In genomic region chr7:132742152-132742551, GRCh38 we compare ENCODE assay signal across 1 cellular context.
TF ChIP-seq lines count a peak whose summit lies in the region.

No MANE protein-coding gene starts in this region.

TF ChIP-seq in HepG2, 621 proteins besides CTCF, POLR2A, EP300 and RAD21 (continued from another document):
- TF ChIP-seq, protein P1, sequence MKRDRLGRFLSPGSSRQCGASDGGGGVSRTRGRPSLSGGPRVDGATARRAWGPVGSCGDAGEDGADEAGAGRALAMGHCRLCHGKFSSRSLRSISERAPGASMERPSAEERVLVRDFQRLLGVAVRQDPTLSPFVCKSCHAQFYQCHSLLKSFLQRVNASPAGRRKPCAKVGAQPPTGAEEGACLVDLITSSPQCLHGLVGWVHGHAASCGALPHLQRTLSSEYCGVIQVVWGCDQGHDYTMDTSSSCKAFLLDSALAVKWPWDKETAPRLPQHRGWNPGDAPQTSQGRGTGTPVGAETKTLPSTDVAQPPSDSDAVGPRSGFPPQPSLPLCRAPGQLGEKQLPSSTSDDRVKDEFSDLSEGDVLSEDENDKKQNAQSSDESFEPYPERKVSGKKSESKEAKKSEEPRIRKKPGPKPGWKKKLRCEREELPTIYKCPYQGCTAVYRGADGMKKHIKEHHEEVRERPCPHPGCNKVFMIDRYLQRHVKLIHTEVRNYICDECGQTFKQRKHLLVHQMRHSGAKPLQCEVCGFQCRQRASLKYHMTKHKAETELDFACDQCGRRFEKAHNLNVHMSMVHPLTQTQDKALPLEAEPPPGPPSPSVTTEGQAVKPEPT (CRISPR knock-in tag; IDR thresholded peaks at IDR 0.05; ENCODE audit: low read depth): no peak
- TF ChIP-seq NAIF1 (CRISPR knock-in tag; IDR thresholded peaks at IDR 0.05; ENCODE audit: borderline replicate concordance) (no peak), CHD2 (IDR thresholded peaks at IDR 0.05; ENCODE audit: low read depth, low read length) (no peak), MEIS2 (CRISPR knock-in tag; IDR thresholded peaks at IDR 0.05) (no peak), ZNF282 (IDR thresholded peaks at IDR 0.05; ENCODE audit: partially characterized antibody) (no peak), HIVEP1 (CRISPR knock-in tag; IDR thresholded peaks at IDR 0.05) (no peak), PAWR (CRISPR knock-in tag; IDR thresholded peaks at IDR 0.05; ENCODE audit: borderline replicate concordance) (no peak), JARID2 (CRISPR knock-in tag; IDR thresholded peaks at IDR 0.05; ENCODE audit: insufficient replicate concordance) (no peak), ZNF83 (CRISPR knock-in tag; IDR thresholded peaks at IDR 0.05; ENCODE audit: borderline replicate concordance) (no peak), MTF2 (CRISPR knock-in tag; IDR thresholded peaks at IDR 0.05; ENCODE audit: borderline replicate concordance) (no peak), ZFYVE20 (CRISPR knock-in tag; IDR thresholded peaks at IDR 0.05; ENCODE audit: borderline replicate concordance, low read depth) (no peak), DBP (CRISPR knock-in tag; IDR thresholded peaks at IDR 0.05; ENCODE audit: not compliant biosample characterization) (no peak)
